19 cellular contexts compared by ENCODE assay signal in genomic region chr6:157134402-157135074, GRCh38.
DNase-seq lines count a peak whose midpoint lies in the region; ATAC-seq, FAIRE-seq and TF ChIP-seq lines count a peak whose summit lies in the region.
"Had no signal": no experiment of that assay in that cellular context is flagged by ENCODE, and none has a peak within 500 bp of the region (broad histone marks: within the 10 kb centered on the region; RNA-seq: fewer than 3 reads in every experiment).

No MANE protein-coding gene starts in this region.

- WGBS in smooth muscle cell (ENCODE audit: low lambda C conversion rate), result 87% methylated on average over 7 of the region's 7 CpGs

- H4K20me1 ChIP-seq in astrocyte (ENCODE audit: insufficient read depth, low read length) (peaks cover 4% of the 10 kb centered on the region), smooth muscle cell (ENCODE audit: low read depth) (peaks cover 21% of the 10 kb centered on the region)

- peak overlapping the region; percentile 31 for H3K27ac Mint-ChIP-seq in T-helper 2 cell treated with Interferon-gamma antibody and Interleukin-4, amounts not matched to agents 5 μg/mL and 100 μg/mL, for 36 hours
- H3K27ac Mint-ChIP-seq in astrocyte (ENCODE audit: unreplicated experiment), result peak overlapping the region; percentile 53

- peaks cover 5% of the 10 kb centered on the region for H3K4me1 Mint-ChIP-seq in T-helper 2 cell treated with Interferon-gamma antibody and Interleukin-4, amounts not matched to agents 5 μg/mL and 100 μg/mL, for 36 hours (ENCODE audit: low read depth)
- peaks cover 27% of the 10 kb centered on the region for H3K4me1 Mint-ChIP-seq in astrocyte (ENCODE audit: low read depth, unreplicated experiment)

- H3K27me3 ChIP-seq in astrocyte (ENCODE audit: insufficient read depth, low read length) (no peaks in the 10 kb centered on the region), left ventricle myocardium inferior (ENCODE audit: low read depth) (no peaks in the 10 kb centered on the region), smooth muscle cell (ENCODE audit: low read depth) (no peaks in the 10 kb centered on the region)
- H3K27me3 ChIP-seq: tibial nerve had no signal

- in situ Hi-C loops in KBM-7 (cut with MboI; ENCODE audit: low pct_unique_long_range_greater_than_20kb, low sequenced_read_pairs), result no loop called here

- H3K4me1 ChIP-seq in astrocyte (ENCODE audit: insufficient read depth, low read length) (peaks cover 15% of the 10 kb centered on the region), left ventricle myocardium inferior (peaks cover 42% of the 10 kb centered on the region), smooth muscle cell (ENCODE audit: low read depth) (peaks cover 5% of the 10 kb centered on the region)
- H3K4me1 ChIP-seq: tibial nerve had no signal

- DNase-seq in T-helper 2 cell treated with Interferon-gamma antibody and Interleukin-4, amounts not matched to agents 5 μg/mL and 100 μg/mL, for 36 hours (ENCODE audit: low spot score), result no peak
- no peak for DNase-seq in T-helper 2 cell
- DNase-seq in astrocyte (ENCODE audit: low read depth), result peak; percentile 71
- no peak for DNase-seq in left ventricle myocardium inferior
- DNase-seq in smooth muscle cell (lab: John Stamatoyannopoulos, UW; ENCODE audit: unreplicated experiment), result no peak
- DNase-seq in NCI-H2227 treated with DMSO at 0.1 percent for 48 hours (lab: John Stamatoyannopoulos, UW), result no peak
- DNase-seq in KBM-7, result no peak
- DNase-seq: 8988T; activated CD4-positive, CD25-positive, alpha-beta regulatory T cell; COR-L47; NCI-H1417; nucleus accumbens; PC-9; stimulated activated CD4-positive, alpha-beta T cell treated with anti-CD3 and anti-CD28 coated beads, Interleukin-2, amount 100 ng/mL, for 24 hours; stimulated activated naive CD4-positive, alpha-beta T cell treated with Interleukin-2 at 50 U/mL for 16 hours had no signal

- no peaks in the 10 kb centered on the region for H3K36me3 ChIP-seq in astrocyte (ENCODE audit: insufficient read depth, low read length)
- peaks cover 14% of the 10 kb centered on the region for H3K36me3 ChIP-seq in left ventricle myocardium inferior
- H3K36me3 ChIP-seq in smooth muscle cell (ENCODE audit: low read depth), result peaks cover 7% of the 10 kb centered on the region

- H2AFZ ChIP-seq in astrocyte (ENCODE audit: low read depth, low read length), result no peak overlapping the region
- no peak overlapping the region for H2AFZ ChIP-seq in smooth muscle cell (ENCODE audit: low read depth)
- H2AFZ ChIP-seq: PC-9 had no signal

- H3K4me2 ChIP-seq in astrocyte (ENCODE audit: low read length) (no peak overlapping the region), smooth muscle cell (no peak overlapping the region)
- H3K4me2 ChIP-seq: PC-9 had no signal

- H3K9me3 ChIP-seq in astrocyte (ENCODE audit: insufficient read depth, low read depth, low read length) (no peaks in the 10 kb centered on the region), left ventricle myocardium inferior (replicated peaks) (no peaks in the 10 kb centered on the region), smooth muscle cell (replicated peaks; ENCODE audit: low read depth) (no peaks in the 10 kb centered on the region)
- H3K9me3 ChIP-seq: tibial nerve had no signal

- H3K27me3 Mint-ChIP-seq in T-helper 2 cell treated with Interferon-gamma antibody and Interleukin-4, amounts not matched to agents 5 μg/mL and 100 μg/mL, for 36 hours (ENCODE audit: low read depth), result no peaks in the 10 kb centered on the region
- no peaks in the 10 kb centered on the region for H3K27me3 Mint-ChIP-seq in astrocyte (ENCODE audit: low read depth, unreplicated experiment)

- peak overlapping the region; percentile 28 for H3K27ac ChIP-seq in astrocyte (ENCODE audit: low read depth, low read length)
- peak overlapping the region; percentile 68 for H3K27ac ChIP-seq in left ventricle myocardium inferior (replicated peaks)
- peak overlapping the region; percentile 47 for H3K27ac ChIP-seq in smooth muscle cell (ENCODE audit: low read depth)
- H3K27ac ChIP-seq: PC-9, tibial nerve had no signal

- no peak for FAIRE-seq in astrocyte (lab: Jason Lieb, UNC)
- FAIRE-seq: bronchial epithelial cell had no signal

- H3K4me3 ChIP-seq in astrocyte (ENCODE audit: insufficient read depth, low read depth, low read length) (no peak overlapping the region), left ventricle myocardium inferior (no peak overlapping the region), smooth muscle cell (no peak overlapping the region)
- H3K4me3 ChIP-seq: PC-9, tibial nerve had no signal

- no peak overlapping the region for H3K9ac ChIP-seq in astrocyte (ENCODE audit: low read length)
- H3K9ac ChIP-seq in smooth muscle cell (ENCODE audit: low read depth), result no peak overlapping the region

- no peak for ATAC-seq in HG03025 (IDR thresholded peaks at IDR 0.05; ENCODE audit: low FRiP score, unreplicated experiment)
- ATAC-seq: left lobe of liver had no signal

- TF ChIP-seq CTCF in astrocyte (IDR thresholded peaks at IDR 0.05; ENCODE audit: insufficient read depth, low read depth, low read length) (no peak), left ventricle myocardium inferior (IDR thresholded peaks at IDR 0.05; ENCODE audit: borderline replicate concordance) (no peak), smooth muscle cell (IDR thresholded peaks at IDR 0.05; ENCODE audit: borderline replicate concordance, insufficient read depth, poor library complexity, severe bottlenecking) (no peak)

- H3K36me3 Mint-ChIP-seq in T-helper 2 cell treated with Interferon-gamma antibody and Interleukin-4, amounts not matched to agents 5 μg/mL and 100 μg/mL, for 36 hours (ENCODE audit: low read depth), result peaks cover 22% of the 10 kb centered on the region
- H3K36me3 Mint-ChIP-seq in astrocyte (ENCODE audit: low read depth, unreplicated experiment), result peaks cover 18% of the 10 kb centered on the region

- H3K4me3 Mint-ChIP-seq in T-helper 2 cell treated with Interferon-gamma antibody and Interleukin-4, amounts not matched to agents 5 μg/mL and 100 μg/mL, for 36 hours, result no peak overlapping the region
- no peak overlapping the region for H3K4me3 Mint-ChIP-seq in astrocyte (ENCODE audit: unreplicated experiment)

- H3K79me2 ChIP-seq in astrocyte (ENCODE audit: insufficient read depth, low read length) (no peaks in the 10 kb centered on the region), smooth muscle cell (ENCODE audit: low read depth) (no peaks in the 10 kb centered on the region)

- H3F3A ChIP-seq in smooth muscle cell (ENCODE audit: low read depth), result no peaks in the 10 kb centered on the region

- intact Hi-C loops in left ventricle myocardium inferior (cut with micrococcal nuclease), result no loop called here

- H3K9me3 Mint-ChIP-seq in T-helper 2 cell treated with Interferon-gamma antibody and Interleukin-4, amounts not matched to agents 5 μg/mL and 100 μg/mL, for 36 hours, result no peaks in the 10 kb centered on the region
- peaks cover 2% of the 10 kb centered on the region for H3K9me3 Mint-ChIP-seq in astrocyte (ENCODE audit: unreplicated experiment)
